ENCODE assay signal across 10 cellular contexts in the genomic region with DNA sequence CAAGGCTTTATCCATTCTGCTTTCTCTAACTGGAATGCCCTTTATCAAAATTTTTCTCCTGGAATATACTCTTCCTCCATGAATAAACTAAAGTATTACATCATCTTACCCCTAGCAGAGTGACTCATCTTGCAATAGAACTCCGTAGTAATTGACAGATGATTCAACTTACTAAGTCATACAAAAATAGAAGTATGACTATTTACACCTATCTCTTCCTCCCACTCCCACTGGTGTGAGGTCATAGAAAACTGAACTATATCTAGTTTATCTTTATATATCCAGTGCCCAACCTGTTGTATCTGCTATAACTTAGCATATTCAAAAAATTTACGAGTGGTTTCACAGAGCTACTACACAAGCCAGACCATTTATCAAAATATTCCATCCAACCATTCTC. TPM values are rescaled to one million over a fixed set of nuclear protein-coding genes. Genes with fewer than 3 reads are reported as not detected.
DNase-seq lines count a peak whose midpoint lies in the region; ATAC-seq and TF ChIP-seq lines count a peak whose summit lies in the region.
"Had no signal": no experiment of that assay in that cellular context is flagged by ENCODE, and none has a peak within 500 bp of the region (broad histone marks: within the 10 kb centered on the region; RNA-seq: fewer than 3 reads in every experiment).

No MANE protein-coding gene starts in this region.

- peak; percentile 48 for DNase-seq in AG08395 (ENCODE audit: low spot score)
- peak; percentile 69 for DNase-seq in RWPE1 (ENCODE audit: low spot score)
- peak; percentile 41 for DNase-seq in glomerular visceral epithelial cell (ENCODE audit: extremely low spot score)
- no peak for DNase-seq in GDM1 (lab: John Stamatoyannopoulos, UW)
- no peak for DNase-seq in mucosa of gallbladder (ENCODE audit: low spot score)
- no peak for DNase-seq in NCI-H82 (lab: John Stamatoyannopoulos, UW)
- DNase-seq: heart right ventricle had no signal

- CTCF ChIA-PET in RWPE1 (lab: Yijun Ruan, JAX): interaction anchor here (0.6 kb wide), 1 partner anchor 705 kb away, joined by 3 read pairs; no protein-coding TSS in a partner anchor

- no peak for TF ChIP-seq CTCF in RWPE1 (conservative IDR thresholded peaks at IDR 0.05; ENCODE audit: low read depth)

- ATAC-seq in GM21529 (IDR thresholded peaks at IDR 0.05; ENCODE audit: unreplicated experiment): peak; percentile 59
- ATAC-seq in HG02938 (IDR thresholded peaks at IDR 0.05; ENCODE audit: unreplicated experiment): no peak

- no peak overlapping the region for H3K27ac ChIP-seq in RWPE1
- H3K27ac ChIP-seq: heart right ventricle, parathyroid adenoma had no signal

- POLR2A ChIA-PET in RWPE1 (lab: Yijun Ruan, JAX; ENCODE audit: low non-redundant PET): no interaction called here

RNA-seq across cellular contexts. Expression of a gene that starts 26.1 kb away (rescaled TPM):
- total RNA-seq in mucosa of gallbladder: 181 TPM

RNA-seq across cellular contexts. Expression of a gene that starts 53.6 kb away (rescaled TPM):
- total RNA-seq in mucosa of gallbladder: 3.4 TPM

Comparison
In these comparisons a context has a peak if more than half of its experiments do, and no peak if none do; other contexts are left out.
1. DNase-seq: peak in AG08395 (single experiment), RWPE1 (single experiment) and glomerular visceral epithelial cell (single experiment); none in GDM1 (single experiment), mucosa of gallbladder (single experiment) and NCI-H82 (single experiment).